ENCODE assay signal across 22 cellular contexts in the genomic region with DNA sequence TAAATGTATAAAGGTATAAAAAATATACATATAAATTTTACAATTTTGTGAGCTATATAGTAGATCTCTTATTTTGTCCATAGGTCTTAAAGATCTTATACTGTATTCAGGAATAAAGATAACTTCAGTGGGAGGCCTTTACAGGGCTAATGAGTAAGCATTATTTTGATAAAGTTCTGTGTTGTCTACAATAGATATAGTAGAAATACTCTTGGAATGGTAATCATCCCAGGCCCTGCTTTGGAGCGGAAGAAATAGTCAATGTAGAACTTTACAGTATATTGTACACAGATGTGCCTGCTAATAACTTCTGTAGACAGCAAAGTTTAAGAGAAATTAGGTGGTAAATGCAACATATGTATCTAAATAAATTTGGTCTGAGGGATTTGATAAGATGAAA. TPM values are rescaled to one million over a fixed set of nuclear protein-coding genes. Genes with fewer than 3 reads are reported as not detected.
DNase-seq lines count a peak whose midpoint lies in the region; FAIRE-seq and TF ChIP-seq lines count a peak whose summit lies in the region.
"Had no signal": no experiment of that assay in that cellular context is flagged by ENCODE, and none has a peak within 500 bp of the region (broad histone marks: within the 10 kb centered on the region; RNA-seq: fewer than 3 reads in every experiment).

No MANE protein-coding gene starts in this region.

- no peaks in the 10 kb centered on the region for H3K36me3 ChIP-seq in SK-N-MC (ENCODE audit: insufficient read depth, low read length)
- H3K36me3 ChIP-seq: BLaER1, neutrophil had no signal

- no peak for FAIRE-seq in GM12892 (lab: Jason Lieb, UNC)
- FAIRE-seq: TTC549 had no signal

- peaks cover 3% of the 10 kb centered on the region for H3K36me3 Mint-ChIP-seq in T-helper 2 cell treated with Interferon-gamma antibody and Interleukin-4, amounts not matched to agents 5 μg/mL and 100 μg/mL, for 36 hours (ENCODE audit: low read depth)
- peaks cover 2% of the 10 kb centered on the region for H3K36me3 Mint-ChIP-seq in osteocyte (ENCODE audit: unreplicated experiment)
- no peaks in the 10 kb centered on the region for H3K36me3 Mint-ChIP-seq in activated T-helper 2 cell treated with anti-CD3 and anti-CD28 coated beads, Interferon-gamma antibody, Interleukin-2, Interleukin-4, amounts not matched to agents 10 μg/mL and 5 μg/mL and 100 μg/mL, durations not matched to agents 14 hours and 24 hours and 36 hours (ENCODE audit: low read depth)
- H3K36me3 Mint-ChIP-seq: IgD-negative memory B cell had no signal

- peak overlapping the region; percentile 31; the same call in 1 of the 2 replicates for H3K27ac ChIP-seq in SK-N-MC
- peak overlapping the region; percentile 74 for H3K27ac ChIP-seq in epithelial cell of prostate
- H3K27ac ChIP-seq: 22Rv1, neutrophil had no signal

- peaks cover 41% of the 10 kb centered on the region for H3K4me1 Mint-ChIP-seq in T-helper 2 cell treated with Interferon-gamma antibody and Interleukin-4, amounts not matched to agents 5 μg/mL and 100 μg/mL, for 36 hours (ENCODE audit: low read depth)
- peaks cover 38% of the 10 kb centered on the region for H3K4me1 Mint-ChIP-seq in osteocyte (ENCODE audit: unreplicated experiment)
- H3K4me1 Mint-ChIP-seq in activated T-helper 2 cell treated with anti-CD3 and anti-CD28 coated beads, Interferon-gamma antibody, Interleukin-2, Interleukin-4, amounts not matched to agents 10 μg/mL and 5 μg/mL and 100 μg/mL, durations not matched to agents 14 hours and 24 hours and 36 hours (ENCODE audit: low read depth): peaks cover 31% of the 10 kb centered on the region

- H3K9me3 Mint-ChIP-seq in T-helper 2 cell treated with Interferon-gamma antibody and Interleukin-4, amounts not matched to agents 5 μg/mL and 100 μg/mL, for 36 hours: no peaks in the 10 kb centered on the region
- H3K9me3 Mint-ChIP-seq in osteocyte (ENCODE audit: unreplicated experiment): no peaks in the 10 kb centered on the region
- no peaks in the 10 kb centered on the region for H3K9me3 Mint-ChIP-seq in activated T-helper 2 cell treated with anti-CD3 and anti-CD28 coated beads, Interferon-gamma antibody, Interleukin-2, Interleukin-4, amounts not matched to agents 10 μg/mL and 5 μg/mL and 100 μg/mL, durations not matched to agents 14 hours and 24 hours and 36 hours
- H3K9me3 Mint-ChIP-seq: GM23338, IgD-negative memory B cell had no signal

- no peak for TF ChIP-seq POLR2A in GM12892 (IDR thresholded peaks at IDR 0.05; ENCODE audit: low read depth, low read length)

- no peak overlapping the region for H3K4me3 Mint-ChIP-seq in T-helper 2 cell treated with Interferon-gamma antibody and Interleukin-4, amounts not matched to agents 5 μg/mL and 100 μg/mL, for 36 hours
- no peak overlapping the region for H3K4me3 Mint-ChIP-seq in osteocyte (ENCODE audit: unreplicated experiment)
- H3K4me3 Mint-ChIP-seq in activated T-helper 2 cell treated with anti-CD3 and anti-CD28 coated beads, Interferon-gamma antibody, Interleukin-2, Interleukin-4, amounts not matched to agents 10 μg/mL and 5 μg/mL and 100 μg/mL, durations not matched to agents 14 hours and 24 hours and 36 hours (ENCODE audit: low read depth): no peak overlapping the region
- H3K4me3 Mint-ChIP-seq: GM23338 had no signal

- TF ChIP-seq CTCF in osteocyte (IDR thresholded peaks at IDR 0.05): no peak
- TF ChIP-seq CTCF in foreskin fibroblast (IDR thresholded peaks at IDR 0.05; ENCODE audit: low read depth, low read length): no peak

- H3K27ac Mint-ChIP-seq in T-helper 2 cell treated with Interferon-gamma antibody and Interleukin-4, amounts not matched to agents 5 μg/mL and 100 μg/mL, for 36 hours: peak overlapping the region; percentile 22
- H3K27ac Mint-ChIP-seq in osteocyte (ENCODE audit: unreplicated experiment): peak overlapping the region; percentile 84
- no peak overlapping the region for H3K27ac Mint-ChIP-seq in activated T-helper 2 cell treated with anti-CD3 and anti-CD28 coated beads, Interferon-gamma antibody, Interleukin-2, Interleukin-4, amounts not matched to agents 10 μg/mL and 5 μg/mL and 100 μg/mL, durations not matched to agents 14 hours and 24 hours and 36 hours

- no peaks in the 10 kb centered on the region for H3K27me3 Mint-ChIP-seq in T-helper 2 cell treated with Interferon-gamma antibody and Interleukin-4, amounts not matched to agents 5 μg/mL and 100 μg/mL, for 36 hours (ENCODE audit: low read depth)
- H3K27me3 Mint-ChIP-seq in osteocyte (ENCODE audit: unreplicated experiment): no peaks in the 10 kb centered on the region
- H3K27me3 Mint-ChIP-seq in activated T-helper 2 cell treated with anti-CD3 and anti-CD28 coated beads, Interferon-gamma antibody, Interleukin-2, Interleukin-4, amounts not matched to agents 10 μg/mL and 5 μg/mL and 100 μg/mL, durations not matched to agents 14 hours and 24 hours and 36 hours (ENCODE audit: low read depth): no peaks in the 10 kb centered on the region
- H3K27me3 Mint-ChIP-seq: IgD-negative memory B cell had no signal

- H3K9ac ChIP-seq in SK-N-MC (ENCODE audit: insufficient read length): no peak overlapping the region

- no peak for DNase-seq in T-helper 2 cell treated with Interferon-gamma antibody and Interleukin-4, amounts not matched to agents 5 μg/mL and 100 μg/mL, for 36 hours (ENCODE audit: low spot score)
- no peak for DNase-seq in T-helper 2 cell
- DNase-seq in SK-N-MC (ENCODE audit: low read depth, low spot score): no peak
- DNase-seq in epithelial cell of prostate (ENCODE audit: low read depth, low spot score): no peak
- no peak for DNase-seq in osteocyte (ENCODE audit: extremely low spot score, unreplicated experiment)
- no peak for DNase-seq in GM12892 (ENCODE audit: insufficient read length)
- no peak for DNase-seq in activated T-helper 2 cell treated with anti-CD3 and anti-CD28 coated beads, Interferon-gamma antibody, Interleukin-2, Interleukin-4, amounts not matched to agents 10 μg/mL and 5 μg/mL and 100 μg/mL, durations not matched to agents 14 hours and 24 hours and 36 hours (ENCODE audit: low spot score)
- DNase-seq in foreskin fibroblast: no peak
- DNase-seq: activated CD4-positive, alpha-beta T cell treated with anti-CD3 and anti-CD28 coated beads for 48 hours; activated effector memory CD4-positive, alpha-beta T cell treated with anti-CD3 and anti-CD28 coated beads, Interleukin-2, amount 50 U/mL, for 16 hours; amygdala; caudate nucleus; GF-D8; left colon; NCI-H526 treated with DMSO at 0.1 percent for 48 hours; SW 1271 had no signal

- H3K9me3 ChIP-seq in SK-N-MC (ENCODE audit: low read depth, low read length): no peaks in the 10 kb centered on the region
- H3K9me3 ChIP-seq: neutrophil had no signal

- intact Hi-C loops in activated T-helper 2 cell treated with anti-CD3 and anti-CD28 coated beads, Interferon-gamma antibody, Interleukin-2, Interleukin-4, amounts not matched to agents 10 μg/mL and 5 μg/mL and 100 μg/mL, durations not matched to agents 14 hours and 24 hours and 36 hours (cut with micrococcal nuclease): loop anchor here (5.0 kb wide), 1 partner anchor 33 kb away; no protein-coding TSS in a partner anchor

- H3K4me3 ChIP-seq in SK-N-MC (no peak overlapping the region), foreskin fibroblast (ENCODE audit: low read depth in 1 of 2, low read length in 2 of 2) (peak overlapping the region in 1 of 2 donors; percentile 39)
- H3K4me3 ChIP-seq: BLaER1, GM23338 had no signal

RNA-seq across cellular contexts. Expression of gene TENT4B, which starts 42.6 kb away (rescaled TPM):
- total RNA-seq in osteocyte: 9.6 and 11.1 TPM in 2 replicates
- 11.1 TPM for polyA plus RNA-seq in GM12892 (2012; ENCODE audit: missing spikeins)
- total RNA-seq in activated T-helper 2 cell treated with anti-CD3 and anti-CD28 coated beads, Interferon-gamma antibody, Interleukin-2, Interleukin-4, amounts not matched to agents 10 μg/mL and 5 μg/mL and 100 μg/mL, durations not matched to agents 14 hours and 24 hours and 36 hours: 15.9 and 16.8 TPM in 2 replicates
